Comparison of ENCODE assay signal across 1 cellular context in genomic region chrX:81202989-81203388, GRCh38.
TF ChIP-seq lines count a peak whose summit lies in the region.

No MANE protein-coding gene starts in this region.

TF ChIP-seq in H1, 55 proteins besides CTCF, POLR2A, EP300 and RAD21:
- TF ChIP-seq CEBPB (IDR thresholded peaks at IDR 0.05; ENCODE audit: low read depth, low read length) (no peak), E2F6 (IDR thresholded peaks at IDR 0.05) (no peak), GTF2F1 (IDR thresholded peaks at IDR 0.05; ENCODE audit: borderline replicate concordance, low read depth, low read length) (no peak), FOSL1 (IDR thresholded peaks at IDR 0.05; ENCODE audit: insufficient read depth, low read depth, low read length) (no peak), TCF12 (IDR thresholded peaks at IDR 0.05; ENCODE audit: low read depth, low read length) (no peak), SRF (IDR thresholded peaks at IDR 0.05; ENCODE audit: low read depth, low read length) (no peak), SAP30 (IDR thresholded peaks at IDR 0.05; ENCODE audit: insufficient read depth, insufficient replicate concordance, low read length) (no peak), KDM5A (IDR thresholded peaks at IDR 0.05; ENCODE audit: low read length) (no peak), CHD2 (IDR thresholded peaks at IDR 0.05; ENCODE audit: low read length) (no peak), RFX5 (IDR thresholded peaks at IDR 0.05; ENCODE audit: borderline replicate concordance, low read depth, low read length) (no peak), CHD1 (IDR thresholded peaks at IDR 0.05; ENCODE audit: low read depth, low read length) (no peak), CBX8 (IDR thresholded peaks at IDR 0.05; ENCODE audit: borderline replicate concordance, low read depth, low read length) (no peak)
- TF ChIP-seq, protein P1, sequence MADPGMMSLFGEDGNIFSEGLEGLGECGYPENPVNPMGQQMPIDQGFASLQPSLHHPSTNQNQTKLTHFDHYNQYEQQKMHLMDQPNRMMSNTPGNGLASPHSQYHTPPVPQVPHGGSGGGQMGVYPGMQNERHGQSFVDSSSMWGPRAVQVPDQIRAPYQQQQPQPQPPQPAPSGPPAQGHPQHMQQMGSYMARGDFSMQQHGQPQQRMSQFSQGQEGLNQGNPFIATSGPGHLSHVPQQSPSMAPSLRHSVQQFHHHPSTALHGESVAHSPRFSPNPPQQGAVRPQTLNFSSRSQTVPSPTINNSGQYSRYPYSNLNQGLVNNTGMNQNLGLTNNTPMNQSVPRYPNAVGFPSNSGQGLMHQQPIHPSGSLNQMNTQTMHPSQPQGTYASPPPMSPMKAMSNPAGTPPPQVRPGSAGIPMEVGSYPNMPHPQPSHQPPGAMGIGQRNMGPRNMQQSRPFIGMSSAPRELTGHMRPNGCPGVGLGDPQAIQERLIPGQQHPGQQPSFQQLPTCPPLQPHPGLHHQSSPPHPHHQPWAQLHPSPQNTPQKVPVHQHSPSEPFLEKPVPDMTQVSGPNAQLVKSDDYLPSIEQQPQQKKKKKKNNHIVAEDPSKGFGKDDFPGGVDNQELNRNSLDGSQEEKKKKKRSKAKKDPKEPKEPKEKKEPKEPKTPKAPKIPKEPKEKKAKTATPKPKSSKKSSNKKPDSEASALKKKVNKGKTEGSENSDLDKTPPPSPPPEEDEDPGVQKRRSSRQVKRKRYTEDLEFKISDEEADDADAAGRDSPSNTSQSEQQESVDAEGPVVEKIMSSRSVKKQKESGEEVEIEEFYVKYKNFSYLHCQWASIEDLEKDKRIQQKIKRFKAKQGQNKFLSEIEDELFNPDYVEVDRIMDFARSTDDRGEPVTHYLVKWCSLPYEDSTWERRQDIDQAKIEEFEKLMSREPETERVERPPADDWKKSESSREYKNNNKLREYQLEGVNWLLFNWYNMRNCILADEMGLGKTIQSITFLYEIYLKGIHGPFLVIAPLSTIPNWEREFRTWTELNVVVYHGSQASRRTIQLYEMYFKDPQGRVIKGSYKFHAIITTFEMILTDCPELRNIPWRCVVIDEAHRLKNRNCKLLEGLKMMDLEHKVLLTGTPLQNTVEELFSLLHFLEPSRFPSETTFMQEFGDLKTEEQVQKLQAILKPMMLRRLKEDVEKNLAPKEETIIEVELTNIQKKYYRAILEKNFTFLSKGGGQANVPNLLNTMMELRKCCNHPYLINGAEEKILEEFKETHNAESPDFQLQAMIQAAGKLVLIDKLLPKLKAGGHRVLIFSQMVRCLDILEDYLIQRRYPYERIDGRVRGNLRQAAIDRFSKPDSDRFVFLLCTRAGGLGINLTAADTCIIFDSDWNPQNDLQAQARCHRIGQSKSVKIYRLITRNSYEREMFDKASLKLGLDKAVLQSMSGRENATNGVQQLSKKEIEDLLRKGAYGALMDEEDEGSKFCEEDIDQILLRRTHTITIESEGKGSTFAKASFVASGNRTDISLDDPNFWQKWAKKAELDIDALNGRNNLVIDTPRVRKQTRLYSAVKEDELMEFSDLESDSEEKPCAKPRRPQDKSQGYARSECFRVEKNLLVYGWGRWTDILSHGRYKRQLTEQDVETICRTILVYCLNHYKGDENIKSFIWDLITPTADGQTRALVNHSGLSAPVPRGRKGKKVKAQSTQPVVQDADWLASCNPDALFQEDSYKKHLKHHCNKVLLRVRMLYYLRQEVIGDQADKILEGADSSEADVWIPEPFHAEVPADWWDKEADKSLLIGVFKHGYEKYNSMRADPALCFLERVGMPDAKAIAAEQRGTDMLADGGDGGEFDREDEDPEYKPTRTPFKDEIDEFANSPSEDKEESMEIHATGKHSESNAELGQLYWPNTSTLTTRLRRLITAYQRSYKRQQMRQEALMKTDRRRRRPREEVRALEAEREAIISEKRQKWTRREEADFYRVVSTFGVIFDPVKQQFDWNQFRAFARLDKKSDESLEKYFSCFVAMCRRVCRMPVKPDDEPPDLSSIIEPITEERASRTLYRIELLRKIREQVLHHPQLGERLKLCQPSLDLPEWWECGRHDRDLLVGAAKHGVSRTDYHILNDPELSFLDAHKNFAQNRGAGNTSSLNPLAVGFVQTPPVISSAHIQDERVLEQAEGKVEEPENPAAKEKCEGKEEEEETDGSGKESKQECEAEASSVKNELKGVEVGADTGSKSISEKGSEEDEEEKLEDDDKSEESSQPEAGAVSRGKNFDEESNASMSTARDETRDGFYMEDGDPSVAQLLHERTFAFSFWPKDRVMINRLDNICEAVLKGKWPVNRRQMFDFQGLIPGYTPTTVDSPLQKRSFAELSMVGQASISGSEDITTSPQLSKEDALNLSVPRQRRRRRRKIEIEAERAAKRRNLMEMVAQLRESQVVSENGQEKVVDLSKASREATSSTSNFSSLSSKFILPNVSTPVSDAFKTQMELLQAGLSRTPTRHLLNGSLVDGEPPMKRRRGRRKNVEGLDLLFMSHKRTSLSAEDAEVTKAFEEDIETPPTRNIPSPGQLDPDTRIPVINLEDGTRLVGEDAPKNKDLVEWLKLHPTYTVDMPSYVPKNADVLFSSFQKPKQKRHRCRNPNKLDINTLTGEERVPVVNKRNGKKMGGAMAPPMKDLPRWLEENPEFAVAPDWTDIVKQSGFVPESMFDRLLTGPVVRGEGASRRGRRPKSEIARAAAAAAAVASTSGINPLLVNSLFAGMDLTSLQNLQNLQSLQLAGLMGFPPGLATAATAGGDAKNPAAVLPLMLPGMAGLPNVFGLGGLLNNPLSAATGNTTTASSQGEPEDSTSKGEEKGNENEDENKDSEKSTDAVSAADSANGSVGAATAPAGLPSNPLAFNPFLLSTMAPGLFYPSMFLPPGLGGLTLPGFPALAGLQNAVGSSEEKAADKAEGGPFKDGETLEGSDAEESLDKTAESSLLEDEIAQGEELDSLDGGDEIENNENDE (IDR thresholded peaks at IDR 0.05; ENCODE audit: insufficient replicate concordance, low read length), result no peak
TF ChIP-seq in H1: peak in this region for 0.
